10 cellular contexts compared by ENCODE assay signal in genomic region chr11:75597636-75598035, GRCh38. TPM values are rescaled to one million over a fixed set of nuclear protein-coding genes. Genes with fewer than 3 reads are reported as not detected.
A peak's percentile ranks its signal among the peaks of the same experiment; 100 is the strongest.
DNase-seq lines count a peak whose midpoint lies in the region; ATAC-seq, FAIRE-seq and TF ChIP-seq lines count a peak whose summit lies in the region.
"Had no signal": no experiment of that assay in that cellular context is flagged by ENCODE, and none has a peak within 500 bp of the region (broad histone marks: within the 10 kb centered on the region; RNA-seq: fewer than 3 reads in every experiment).

No MANE protein-coding gene starts in this region.

- H2AFZ ChIP-seq in DND-41 (ENCODE audit: low read depth, low read length): no peak overlapping the region

- no peak overlapping the region for H3K4me2 ChIP-seq in DND-41 (ENCODE audit: insufficient read depth, low read length)

- peaks cover 10% of the 10 kb centered on the region for H3K27me3 ChIP-seq in DND-41 (ENCODE audit: insufficient read depth, low read length, poor library complexity)
- H3K27me3 ChIP-seq in Peyer's patch: no peaks in the 10 kb centered on the region
- H3K27me3 ChIP-seq: SJSA1 had no signal

- H3K9me3 ChIP-seq in DND-41 (ENCODE audit: insufficient read depth, low read length, severe bottlenecking) (no peaks in the 10 kb centered on the region), Peyer's patch (no peaks in the 10 kb centered on the region)
- H3K9me3 ChIP-seq: SJSA1, thoracic aorta had no signal

- DNase-seq in DND-41 (no peak), HuH-7 (ENCODE audit: low spot score) (peak; percentile 77), Peyer's patch (no peak), foreskin fibroblast (peak in 1 of 2 donors; percentile 44), H54 (ENCODE audit: insufficient read length, low spot score) (no peak), activated gamma-delta T cell (lab: John Stamatoyannopoulos, UW) (no peak)
- no peak for DNase-seq in activated CD4-positive, alpha-beta T cell treated with anti-CD3 and anti-CD28 coated beads for 4 hours
- DNase-seq in effector CD8-positive, alpha-beta T cell (lab: John Stamatoyannopoulos, UW): no peak

- ATAC-seq in DND-41 (ENCODE audit: insufficient read depth, low read depth): peak; percentile 64; the same call in 2 of the 3 replicates

- no peak for FAIRE-seq in H54 (lab: Jason Lieb, UNC)

- TF ChIP-seq POLR2A in Peyer's patch (IDR thresholded peaks at IDR 0.05): no peak
- TF ChIP-seq POLR2A in H54 (IDR thresholded peaks at IDR 0.05; ENCODE audit: low read depth, low read length): no peak

- H3K9ac ChIP-seq in DND-41 (ENCODE audit: low read depth, low read length): no peak overlapping the region

- no peaks in the 10 kb centered on the region for H3K4me1 ChIP-seq in DND-41 (ENCODE audit: insufficient read depth, low read length)
- peaks cover 0 to 5% (median 0%) of the 10 kb centered on the region in 4 donors for H3K4me1 ChIP-seq in Peyer's patch

- H3K27ac ChIP-seq in DND-41 (ENCODE audit: low read length): no peak overlapping the region
- no peak overlapping the region for H3K27ac ChIP-seq in Peyer's patch
- H3K27ac ChIP-seq: SJSA1, thoracic aorta had no signal

- H3K36me3 ChIP-seq in DND-41 (ENCODE audit: insufficient read depth, low read length) (no peaks in the 10 kb centered on the region), Peyer's patch (no peaks in the 10 kb centered on the region)
- H3K36me3 ChIP-seq: SJSA1, thoracic aorta had no signal

- TF ChIP-seq CTCF in DND-41 (IDR thresholded peaks at IDR 0.05; ENCODE audit: borderline replicate concordance, extremely low read depth, low read length, poor library complexity, severe bottlenecking): peak; percentile 67
- peak in 4 of 6 experiments; percentile 28 to 47 (median 40) for TF ChIP-seq CTCF in Peyer's patch (IDR thresholded peaks at IDR 0.05)
- peak; percentile 50 for TF ChIP-seq CTCF in foreskin fibroblast (IDR thresholded peaks at IDR 0.05; ENCODE audit: low read depth, low read length)

- H3K79me2 ChIP-seq in DND-41 (ENCODE audit: insufficient read depth, low read length): no peaks in the 10 kb centered on the region

- no peaks in the 10 kb centered on the region for H4K20me1 ChIP-seq in DND-41 (ENCODE audit: insufficient read depth, low read length)

- no peak overlapping the region for H3K4me3 ChIP-seq in DND-41 (ENCODE audit: low read depth in 1 of 2, low read length in 2 of 2)
- H3K4me3 ChIP-seq in Peyer's patch: no peak overlapping the region
- H3K4me3 ChIP-seq in foreskin fibroblast (ENCODE audit: low read depth in 1 of 2, low read length in 2 of 2): no peak overlapping the region
- H3K4me3 ChIP-seq: SJSA1, thoracic aorta had no signal

RNA-seq across cellular contexts. Expression of gene SERPINH1, which starts 35.6 kb away (rescaled TPM):
- 10 to 100 TPM; 35.4 to 50.9 (median 43.4) TPM for total RNA-seq in Peyer's patch
